24 cellular contexts compared by ENCODE assay signal in the genomic region with DNA sequence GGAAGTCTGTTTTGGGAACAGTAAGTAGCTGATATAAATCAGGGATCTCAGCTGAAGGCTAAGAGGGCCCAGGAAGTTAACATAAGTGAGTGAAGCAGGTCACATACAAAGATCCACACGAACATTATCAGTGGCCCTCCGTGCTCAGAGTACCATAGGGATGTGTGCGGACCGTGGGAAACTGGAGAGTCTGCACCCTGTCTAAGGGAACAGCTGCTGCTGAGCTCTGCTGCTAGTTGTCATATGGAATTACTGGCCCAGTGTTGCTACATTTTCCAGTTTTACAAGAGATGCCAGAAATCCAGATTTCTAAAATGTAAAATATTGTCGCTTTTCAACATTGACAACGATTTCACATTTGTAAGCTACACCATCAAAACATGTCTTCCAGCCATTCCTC.
DNase-seq lines count a peak whose midpoint lies in the region; ATAC-seq, FAIRE-seq and TF ChIP-seq lines count a peak whose summit lies in the region.
"Had no signal": no experiment of that assay in that cellular context is flagged by ENCODE, and none has a peak within 500 bp of the region (broad histone marks: within the 10 kb centered on the region; RNA-seq: fewer than 3 reads in every experiment).

No MANE protein-coding gene starts in this region.

- H3K14ac ChIP-seq in mesenchymal stem cell (ENCODE audit: low read length in 2 of 2), result no peak overlapping the region

- DNase-seq in bronchial epithelial cell (ENCODE audit: low read depth) (no peak), mesenchymal stem cell (no peak), tibial artery (no peak), thyroid gland (no peak), HAP-1 (ENCODE audit: low spot score in 2 of 2) (no peak)
- DNase-seq: activated CD4-positive, alpha-beta T cell treated with anti-CD3 and anti-CD28 coated beads, Interleukin-2, amount 10 ng/mL, durations not matched to agents 7 days and 5 days; effector memory CD4-positive, alpha-beta T cell; HCEC 1CT; left colon; MG63; midbrain; NCI-H1436; NCI-H2107; NCI-H510A; psoas muscle; stimulated activated CD4-positive, alpha-beta T cell treated with anti-CD3 and anti-CD28 coated beads, Interleukin-2, amount 100 ng/mL, for 48 hours; stimulated activated naive B cell treated with anti-CD40 and anti-IgM and Interleukin-4, amounts not matched to agents 10 μg/mL and 1 μg/mL and 100 μg/mL, for 72 hours had no signal

- no peak overlapping the region for H3K27ac ChIP-seq in mesenchymal stem cell (ENCODE audit: low read length, poor library complexity, severe bottlenecking)
- H3K27ac ChIP-seq in tibial artery, result peak overlapping the region; percentile 70 to 76
- H3K27ac ChIP-seq in thyroid gland, result peak overlapping the region in 1 of 3 donors; percentile 4
- H3K27ac ChIP-seq: neural progenitor cell, psoas muscle, SK-N-MC, VCaP had no signal

- H2BK5ac ChIP-seq in mesenchymal stem cell (ENCODE audit: low read depth, low read length, poor library complexity, severe bottlenecking), result no peak overlapping the region

- H3K36me3 ChIP-seq in Loucy (ENCODE audit: insufficient read depth, low read length) (no peaks in the 10 kb centered on the region), bronchial epithelial cell (ENCODE audit: control insufficient read depth, insufficient read depth, low read length) (no peaks in the 10 kb centered on the region), mesenchymal stem cell (ENCODE audit: control insufficient read depth in 1 of 2, insufficient read depth in 2 of 2, low read depth in 1 of 2, low read length in 2 of 2) (no peaks in the 10 kb centered on the region), tibial artery (no peaks in the 10 kb centered on the region), thyroid gland (no peaks in the 10 kb centered on the region), HAP-1 (replicated peaks) (no peaks in the 10 kb centered on the region)
- H3K36me3 ChIP-seq: MG63, neural progenitor cell had no signal

- no peak overlapping the region for H2BK12ac ChIP-seq in mesenchymal stem cell (ENCODE audit: low read length in 2 of 2)

- peak overlapping the region; percentile 19 for H2BK120ac ChIP-seq in mesenchymal stem cell (ENCODE audit: low read depth, low read length)

- H4K8ac ChIP-seq in mesenchymal stem cell (ENCODE audit: low read length), result no peak overlapping the region

- no peak for ATAC-seq in HG03460 (IDR thresholded peaks at IDR 0.05; ENCODE audit: unreplicated experiment)
- ATAC-seq: activated naive CD4-positive, alpha-beta T cell treated with anti-CD3 and anti-CD28 coated beads, Interleukin-2, amount 50 U/mL, for 72 hours; left colon; psoas muscle; stimulated activated naive B cell treated with anti-CD40 and anti-IgM and Interleukin-4, amounts not matched to agents 10 μg/mL and 1 μg/mL and 100 μg/mL, for 72 hours had no signal

- peak; percentile 72 for FAIRE-seq in bronchial epithelial cell (lab: Jason Lieb, UNC)

- H3K9me3 ChIP-seq in Loucy (ENCODE audit: insufficient read depth, low read depth, low read length) (no peaks in the 10 kb centered on the region), mesenchymal stem cell (ENCODE audit: control insufficient read depth, low read length) (peaks cover 12% of the 10 kb centered on the region), tibial artery (peaks cover 0 to 14% (median 0%) of the 10 kb centered on the region in 3 donors), thyroid gland (no peaks in the 10 kb centered on the region), HAP-1 (no peaks in the 10 kb centered on the region)
- H3K9me3 ChIP-seq: MG63, psoas muscle had no signal

- peaks cover 47% of the 10 kb centered on the region for H3K4me1 ChIP-seq in Loucy (ENCODE audit: insufficient read depth, low read length, poor library complexity, severe bottlenecking)
- peaks cover 11% of the 10 kb centered on the region for H3K4me1 ChIP-seq in mesenchymal stem cell (ENCODE audit: control insufficient read depth, insufficient read depth, low read depth, low read length)
- peaks cover 5 to 45% (median 16%) of the 10 kb centered on the region in 4 donors for H3K4me1 ChIP-seq in tibial artery
- peaks cover 6 to 22% of the 10 kb centered on the region in 2 donors for H3K4me1 ChIP-seq in thyroid gland
- peaks cover 6% of the 10 kb centered on the region for H3K4me1 ChIP-seq in HAP-1
- H3K4me1 ChIP-seq: neural progenitor cell, psoas muscle had no signal

- intact Hi-C loops in tibial artery (cut with DNase I; ENCODE audit: low total_unique reads) (no loop called here), thyroid gland (cut with DNase I) (no loop called here)

- H3K18ac ChIP-seq in mesenchymal stem cell (ENCODE audit: low read depth in 1 of 2, low read length in 2 of 2), result peak overlapping the region in 1 of 2 experiments; percentile 34

- H3K23ac ChIP-seq in mesenchymal stem cell (ENCODE audit: low read length in 2 of 2), result no peak overlapping the region

- H4K91ac ChIP-seq in mesenchymal stem cell (ENCODE audit: low read length), result no peak overlapping the region

- no peaks in the 10 kb centered on the region for H3K79me2 ChIP-seq in Loucy (ENCODE audit: insufficient read depth, low read length)

- H2AFZ ChIP-seq in Loucy (ENCODE audit: low read length), result 0 out of 2 replicates have a peak overlapping the region, but pooled peaks have one; percentile 19
- H2AFZ ChIP-seq in mesenchymal stem cell (ENCODE audit: low read depth, low read length), result no peak overlapping the region
- H2AFZ ChIP-seq: neural progenitor cell had no signal

- H3K27me3 ChIP-seq in Loucy (ENCODE audit: insufficient read depth, low read length, poor library complexity, severe bottlenecking), result no peaks in the 10 kb centered on the region
- H3K27me3 ChIP-seq in bronchial epithelial cell (ENCODE audit: control insufficient read depth, insufficient read depth, low read length), result no peaks in the 10 kb centered on the region
- H3K27me3 ChIP-seq in mesenchymal stem cell (ENCODE audit: control insufficient read depth in 1 of 2, insufficient read depth in 1 of 2, low read length in 2 of 2), result peaks cover 0 to 53% of the 10 kb centered on the region in 2 experiments
- H3K27me3 ChIP-seq in tibial artery, result no peaks in the 10 kb centered on the region
- H3K27me3 ChIP-seq in thyroid gland, result no peaks in the 10 kb centered on the region
- H3K27me3 ChIP-seq in HAP-1 (ENCODE audit: low read depth), result no peaks in the 10 kb centered on the region
- H3K27me3 ChIP-seq: MG63, neural progenitor cell had no signal

- no peaks in the 10 kb centered on the region for H3K79me1 ChIP-seq in mesenchymal stem cell (replicated peaks; ENCODE audit: low read length, poor library complexity, severe bottlenecking)

- WGBS in mesenchymal stem cell, result 33% methylated on average over 2 of the region's 6 CpGs
- 74 to 93% methylated on average over 6 of the region's 6 CpGs for WGBS in thyroid gland, 2 donors

- no peak for TF ChIP-seq POLR2A in thyroid gland (IDR thresholded peaks at IDR 0.05)

- H3K4me3 ChIP-seq in Loucy (ENCODE audit: low read length, poor library complexity, severe bottlenecking) (no peak overlapping the region), bronchial epithelial cell (ENCODE audit: low read depth, low read length) (no peak overlapping the region), mesenchymal stem cell (ENCODE audit: insufficient read depth in 1 of 2, low read depth in 1 of 2, low read length in 2 of 2) (no peak overlapping the region), tibial artery (no peak overlapping the region), thyroid gland (replicated peaks in 1 of 3) (no peak overlapping the region), HAP-1 (no peak overlapping the region)
- H3K4me3 ChIP-seq: MG63, neural progenitor cell, psoas muscle, SK-N-MC, smooth muscle cell had no signal

- H3K9me2 ChIP-seq in Loucy (replicated peaks; ENCODE audit: low read depth, low read length), result no peaks in the 10 kb centered on the region

- peaks cover 2% of the 10 kb centered on the region for H3F3A ChIP-seq in Loucy (ENCODE audit: low read depth)

- H3K4me2 ChIP-seq in Loucy (ENCODE audit: low read depth, low read length, poor library complexity, severe bottlenecking) (no peak overlapping the region), mesenchymal stem cell (ENCODE audit: low read length, poor library complexity, severe bottlenecking) (no peak overlapping the region)
- H3K4me2 ChIP-seq: neural progenitor cell, smooth muscle cell had no signal

- peak overlapping the region in 1 of 2 experiments; percentile 37 for H3K4ac ChIP-seq in mesenchymal stem cell (ENCODE audit: low read depth in 1 of 2, low read length in 2 of 2)

- no peak overlapping the region for H2AK5ac ChIP-seq in mesenchymal stem cell (ENCODE audit: low read length, severe bottlenecking)

- no peaks in the 10 kb centered on the region for H4K20me1 ChIP-seq in Loucy (ENCODE audit: insufficient read depth, low read length, poor library complexity, severe bottlenecking)

- TF ChIP-seq CTCF in Loucy (conservative IDR thresholded peaks at IDR 0.05; ENCODE audit: low read length) (no peak), bronchial epithelial cell (IDR thresholded peaks at IDR 0.05; ENCODE audit: insufficient read depth, low read length, severe bottlenecking) (no peak), tibial artery (IDR thresholded peaks at IDR 0.05) (no peak), thyroid gland (IDR thresholded peaks at IDR 0.05) (no peak)

- no peak overlapping the region for H3K9ac ChIP-seq in Loucy (ENCODE audit: low read depth, low read length, poor library complexity, severe bottlenecking)
- H3K9ac ChIP-seq in mesenchymal stem cell (ENCODE audit: low read length), result no peak overlapping the region
- H3K9ac ChIP-seq: neural progenitor cell had no signal

- H2BK15ac ChIP-seq in mesenchymal stem cell (ENCODE audit: low read depth, poor library complexity, severe bottlenecking), result no peak overlapping the region

- in situ Hi-C loops in HAP-1 (cut with MboI; ENCODE audit: low sequenced_read_pairs), result no loop called here
